Comparison of ENCODE assay signal across 29 cellular contexts in genomic region chr17:56171186-56171959, GRCh38. TPM values are rescaled to one million over a fixed set of nuclear protein-coding genes. Genes with fewer than 3 reads are reported as not detected.
DNase-seq lines count a peak whose midpoint lies in the region; ATAC-seq and TF ChIP-seq lines count a peak whose summit lies in the region.
"Had no signal": no experiment of that assay in that cellular context is flagged by ENCODE, and none has a peak within 500 bp of the region (broad histone marks: within the 10 kb centered on the region; RNA-seq: fewer than 3 reads in every experiment).

No MANE protein-coding gene starts in this region.

- no peak for ATAC-seq in mucosa of descending colon
- ATAC-seq: natural killer cell had no signal

- H3K9ac ChIP-seq in GM23248 = no peak overlapping the region
- no peak overlapping the region for H3K9ac ChIP-seq in mesenchymal stem cell (ENCODE audit: low read length)
- no peak overlapping the region for H3K9ac ChIP-seq in stomach smooth muscle (ENCODE audit: low read length in 2 of 2)

- no peak overlapping the region for H2BK5ac ChIP-seq in mesenchymal stem cell (ENCODE audit: low read depth, low read length, poor library complexity, severe bottlenecking)

- H4K91ac ChIP-seq in mesenchymal stem cell (ENCODE audit: low read length) = no peak overlapping the region

- H3K9me2 ChIP-seq in GM23248 (ENCODE audit: insufficient read depth) = 0 out of 2 replicates have a peak, but pooled peaks cover 4% of the 10 kb centered on the region

- H3K18ac ChIP-seq in mesenchymal stem cell (ENCODE audit: low read depth in 1 of 2, low read length in 2 of 2) = no peak overlapping the region

- no peak overlapping the region for H3K14ac ChIP-seq in mesenchymal stem cell (ENCODE audit: low read length in 2 of 2)

- no peak overlapping the region for H3K4me2 ChIP-seq in GM23248 (ENCODE audit: unreplicated experiment)
- H3K4me2 ChIP-seq in mesenchymal stem cell (ENCODE audit: low read length, poor library complexity, severe bottlenecking) = no peak overlapping the region

- intact Hi-C loops in mucosa of descending colon (cut with DNase I, micrococcal nuclease) = no loop called here

- DNase-seq in GM23248 (peak; percentile 49), mesenchymal stem cell (peak; percentile 1), MV-4-11 (lab: John Stamatoyannopoulos, UW) (no peak), NCI-H526 (lab: John Stamatoyannopoulos, UW) (no peak), mucosa of descending colon (no peak)
- DNase-seq: ACHN; activated CD4-positive, alpha-beta T cell treated with anti-CD3 and anti-CD28 coated beads, Interleukin-2, amount 10 ng/mL, durations not matched to agents 7 days and 5 days; activated effector memory CD4-positive, alpha-beta T cell treated with Interleukin-2 at 50 U/mL for 16 hours; activated naive CD8-positive, alpha-beta T cell treated with anti-CD3 and anti-CD28 coated beads for 36 hours; activated T-cell treated with anti-CD3 and anti-CD28 coated beads, Interleukin-2, amount 50 U/mL, for 1 hour; HCEC 1CT; midbrain; natural killer cell; NCI-H1048; NCI-H446; NCI-H82; occipital lobe; Peyer's patch; SHP77; stimulated activated CD4-positive, alpha-beta T cell treated with anti-CD3 and anti-CD28 coated beads, Interleukin-2, amount 100 ng/mL, for 24 hours; T-helper 9 cell had no signal

- H3K4me1 ChIP-seq in GM23248 (ENCODE audit: insufficient read depth) (peaks cover 51% of the 10 kb centered on the region), mesenchymal stem cell (ENCODE audit: control insufficient read depth, insufficient read depth, low read depth, low read length) (no peaks in the 10 kb centered on the region), stomach smooth muscle (ENCODE audit: control insufficient read depth, insufficient read depth, low read length) (peaks cover 38% of the 10 kb centered on the region), mucosa of descending colon (ENCODE audit: low read depth) (no peaks in the 10 kb centered on the region)
- H3K4me1 ChIP-seq: ascending aorta, Peyer's patch had no signal

- H3K4me3 ChIP-seq in GM23248 = no peak overlapping the region
- no peak overlapping the region for H3K4me3 ChIP-seq in mesenchymal stem cell (ENCODE audit: insufficient read depth in 1 of 2, low read depth in 1 of 2, low read length in 2 of 2)
- H3K4me3 ChIP-seq in stomach smooth muscle (ENCODE audit: low read length in 2 of 2) = no peak overlapping the region
- no peak overlapping the region for H3K4me3 ChIP-seq in mucosa of descending colon
- H3K4me3 ChIP-seq: ascending aorta, coronary artery, Peyer's patch, thoracic aorta had no signal

- H2AFZ ChIP-seq in GM23248 (0 out of 2 replicates have a peak overlapping the region, but pooled peaks have one; percentile 17), mesenchymal stem cell (ENCODE audit: low read depth, low read length) (no peak overlapping the region)

- H3K79me1 ChIP-seq in mesenchymal stem cell (replicated peaks; ENCODE audit: low read length, poor library complexity, severe bottlenecking) = no peaks in the 10 kb centered on the region

- no peak overlapping the region for H2BK12ac ChIP-seq in mesenchymal stem cell (ENCODE audit: low read length in 2 of 2)

- no peaks in the 10 kb centered on the region for H4K20me1 ChIP-seq in GM23248 (ENCODE audit: insufficient read depth)

- H4K8ac ChIP-seq in mesenchymal stem cell (ENCODE audit: low read length) = no peak overlapping the region

- no peak overlapping the region for H2AK5ac ChIP-seq in mesenchymal stem cell (ENCODE audit: low read length, severe bottlenecking)

- no peak for TF ChIP-seq CTCF in VCaP (conservative IDR thresholded peaks at IDR 0.05)
- TF ChIP-seq CTCF in mucosa of descending colon (IDR thresholded peaks at IDR 0.05) = no peak

- H3K4ac ChIP-seq in mesenchymal stem cell (ENCODE audit: low read depth in 1 of 2, low read length in 2 of 2) = no peak overlapping the region

- no peak overlapping the region for H2BK120ac ChIP-seq in mesenchymal stem cell (ENCODE audit: low read depth, low read length)

- H3K27me3 ChIP-seq in GM23248 (replicated peaks; ENCODE audit: insufficient read depth) (no peaks in the 10 kb centered on the region), mesenchymal stem cell (ENCODE audit: control insufficient read depth in 1 of 2, insufficient read depth in 1 of 2, low read length in 2 of 2) (no peaks in the 10 kb centered on the region), stomach smooth muscle (ENCODE audit: control insufficient read depth in 1 of 2, insufficient read depth in 2 of 2, low read length in 2 of 2) (no peaks in the 10 kb centered on the region)
- H3K27me3 ChIP-seq: ascending aorta, Peyer's patch had no signal

- H3K9me3 ChIP-seq in GM23248 (ENCODE audit: low read depth) (no peaks in the 10 kb centered on the region), mesenchymal stem cell (ENCODE audit: control insufficient read depth, low read length) (no peaks in the 10 kb centered on the region), stomach smooth muscle (ENCODE audit: control insufficient read depth in 2 of 2, low read length in 2 of 2) (no peaks in the 10 kb centered on the region), mucosa of descending colon (no peaks in the 10 kb centered on the region)
- H3K9me3 ChIP-seq: ascending aorta, Peyer's patch, thoracic aorta had no signal

- no peaks in the 10 kb centered on the region for H3K36me3 ChIP-seq in GM23248 (ENCODE audit: low read depth)
- H3K36me3 ChIP-seq in mesenchymal stem cell (ENCODE audit: control insufficient read depth in 1 of 2, insufficient read depth in 2 of 2, low read depth in 1 of 2, low read length in 2 of 2) = no peaks in the 10 kb centered on the region
- no peaks in the 10 kb centered on the region for H3K36me3 ChIP-seq in stomach smooth muscle (ENCODE audit: control insufficient read depth in 2 of 2, insufficient read depth in 2 of 2, low read length in 2 of 2)
- no peaks in the 10 kb centered on the region for H3K36me3 ChIP-seq in mucosa of descending colon (ENCODE audit: low read depth)
- H3K36me3 ChIP-seq: ascending aorta, Peyer's patch, thoracic aorta had no signal

- peaks cover 21% of the 10 kb centered on the region for H3F3A ChIP-seq in GM23248 (ENCODE audit: insufficient read depth)

- no peak overlapping the region for H3K23ac ChIP-seq in mesenchymal stem cell (ENCODE audit: low read length in 2 of 2)

- no peak overlapping the region for H2BK15ac ChIP-seq in mesenchymal stem cell (ENCODE audit: low read depth, poor library complexity, severe bottlenecking)

- H3K27ac ChIP-seq in GM23248 = peak overlapping the region; percentile 53
- peak overlapping the region; percentile 87 for H3K27ac ChIP-seq in VCaP
- no peak overlapping the region for H3K27ac ChIP-seq in mesenchymal stem cell (ENCODE audit: low read length, poor library complexity, severe bottlenecking)
- H3K27ac ChIP-seq in stomach smooth muscle (ENCODE audit: low read length) = peak overlapping the region; percentile 46
- H3K27ac ChIP-seq: ascending aorta, coronary artery, Peyer's patch, thoracic aorta had no signal

- no peaks in the 10 kb centered on the region for H3K79me2 ChIP-seq in GM23248 (ENCODE audit: insufficient read depth)

- in situ Hi-C loops in GM23248 (cut with MboI) = no loop called here

- 20 to 24% methylated on average over 4 of the region's 4 CpGs for WGBS in GM23248 (ENCODE audit: low coverage in 1 of 2, low lambda C conversion rate in 2 of 2, missing lambda C conversion rate in 2 of 2), 2 experiments
- 67% methylated on average over 3 of the region's 4 CpGs for WGBS in mesenchymal stem cell

RNA-seq across cellular contexts. Expression of gene ANKFN1, which starts 18.1 kb away (rescaled TPM):
- total RNA-seq in GM23248 (2014; rRNA removed; shearing (Covaris generic)) = 0.54 and 0.76 TPM in 2 replicates
- 0.16 and 0.64 TPM in 2 replicates for polyA plus RNA-seq in GM23248 (2016; fragmentation: Nextera tagmentation; extraction: Ambion mirVana)
- polyA plus RNA-seq in mesenchymal stem cell (2013, experiment 1 of 2) = not detected
- not detected for polyA plus RNA-seq in mesenchymal stem cell (2013, experiment 2 of 2)
- 1 to 10 TPM in 1 of 3 donors, under 1 TPM in 2; 0.22 to 1.4 (median 0.60) TPM for total RNA-seq in mucosa of descending colon
- total RNA-seq: activated CD4-positive, alpha-beta T cell treated with anti-CD3 and anti-CD28 coated beads, Interleukin-2, amount 10 ng/mL, durations not matched to agents 7 days and 5 days; activated naive CD8-positive, alpha-beta T cell treated with anti-CD3 and anti-CD28 coated beads for 36 hours; ascending aorta; kidney epithelial cell; LHCN-M2; natural killer cell; renal cortical epithelial cell had no signal

Comparison
In these comparisons a context has a peak if more than half of its experiments do, and no peak if none do; other contexts are left out.
1. DNase-seq: peak in GM23248 (single experiment) and mesenchymal stem cell (single experiment); none in MV-4-11 (single experiment), NCI-H526 (0 of 2) and mucosa of descending colon (0 of 3).